22 cellular contexts compared by ENCODE assay signal in the genomic region with DNA sequence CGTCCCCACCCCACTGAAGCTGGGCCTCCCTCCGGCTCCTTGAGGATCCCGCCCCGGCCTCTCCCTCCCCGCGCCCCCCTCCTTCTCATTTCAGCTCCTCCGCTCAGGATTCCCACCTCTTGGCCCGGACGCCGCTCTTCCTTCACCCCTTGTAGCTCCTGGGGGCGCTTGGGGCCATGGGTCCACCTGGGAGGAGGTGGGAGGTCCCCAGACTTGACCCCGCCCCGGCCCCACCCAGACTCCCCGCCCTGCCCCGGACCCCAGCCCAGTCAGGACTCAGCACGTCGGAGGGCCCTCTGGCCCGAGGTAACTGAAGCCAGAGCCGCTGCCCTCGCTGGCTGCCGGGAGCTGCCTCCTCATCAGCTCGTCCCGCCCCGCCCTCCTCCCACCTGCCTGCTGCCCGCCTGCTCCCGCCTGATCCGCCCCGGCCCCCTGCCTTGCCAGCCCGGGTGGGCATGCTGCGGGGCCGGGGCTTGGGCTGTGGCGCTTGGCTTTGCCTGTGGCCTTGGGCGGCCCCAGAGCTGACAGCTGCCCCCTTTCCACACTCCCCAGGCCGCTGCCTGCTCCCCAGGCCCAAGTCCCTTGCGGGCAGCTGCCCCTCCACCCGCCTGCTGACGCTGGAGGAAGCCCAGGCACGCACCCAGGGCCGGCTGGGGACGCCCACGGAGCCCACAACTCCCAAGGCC. TPM values are rescaled to one million over a fixed set of nuclear protein-coding genes. Genes with fewer than 3 reads are reported as not detected.
"Had no signal": no experiment of that assay in that cellular context is flagged by ENCODE, and none has a peak within 500 bp of the region (broad histone marks: within the 10 kb centered on the region; RNA-seq: fewer than 3 reads in every experiment).

No MANE protein-coding gene starts in this region.

- H3K36me3 ChIP-seq: breast epithelium had no signal

- ATAC-seq: esophagus mucosa; left colon; psoas muscle; sciatic nerve; stimulated activated memory B cell treated with anti-CD40 and anti-IgM and Interleukin-4, amounts not matched to agents 10 μg/mL and 1 μg/mL and 100 μg/mL, for 72 hours had no signal

- H3K27ac ChIP-seq: breast epithelium, psoas muscle, spleen, tibial nerve had no signal

- H3K27me3 ChIP-seq: breast epithelium, spleen, tibial nerve had no signal

- FAIRE-seq: endometrium had no signal

- H3K4me1 ChIP-seq: breast epithelium, psoas muscle, spleen, tibial nerve had no signal

- DNase-seq: activated CD4-positive, alpha-beta memory T cell treated with anti-CD3 and anti-CD28 coated beads for 36 hours; activated gamma-delta T cell treated with Interleukin-2 at 50 U/mL for 16 hours; activated naive CD8-positive, alpha-beta T cell treated with anti-CD3 and anti-CD28 coated beads for 36 hours; activated T-cell treated with anti-CD3 and anti-CD28 coated beads, Interleukin-2, amount 50 U/mL, for 48 hours; anterior cingulate cortex; dermis blood vessel endothelial cell; left colon; natural killer cell; psoas muscle; spleen; stimulated activated CD4-positive, alpha-beta T cell treated with anti-CD3 and anti-CD28 coated beads, Interleukin-1b, Interleukin-23, amount 100 ng/mL, for 48 hours; T-helper 9 cell had no signal

- H3K4me3 ChIP-seq: breast epithelium, psoas muscle, spleen, tibial nerve had no signal

- H3K9me3 ChIP-seq: breast epithelium, psoas muscle, spleen, tibial nerve had no signal

RNA-seq across cellular contexts. Expression of gene HSPB6, which starts 27.7 kb away (rescaled TPM):
- total RNA-seq: cerebellum, natural killer cell had no signal

RNA-seq across cellular contexts. Expression of gene PRODH2, which starts 28.1 kb away (rescaled TPM):
- total RNA-seq: activated CD4-positive, alpha-beta memory T cell treated with anti-CD3 and anti-CD28 coated beads for 36 hours; activated naive CD8-positive, alpha-beta T cell treated with anti-CD3 and anti-CD28 coated beads for 36 hours; breast epithelium; dermis blood vessel endothelial cell; esophagus mucosa; glomerular endothelial cell; left colon; natural killer cell; omental fat pad; psoas muscle; sciatic nerve; spleen; subcutaneous adipose tissue; tibial nerve had no signal
- polyA plus RNA-seq: psoas muscle had no signal
